Comparison of ENCODE assay signal across 31 cellular contexts in genomic region chr5:92922231-92922967, GRCh38.
DNase-seq lines count a peak whose midpoint lies in the region; ATAC-seq and TF ChIP-seq lines count a peak whose summit lies in the region.
"Had no signal": no experiment of that assay in that cellular context is flagged by ENCODE, and none has a peak within 500 bp of the region (broad histone marks: within the 10 kb centered on the region; RNA-seq: fewer than 3 reads in every experiment).

No MANE protein-coding gene starts in this region.

- H3K23ac ChIP-seq in mesendoderm (ENCODE audit: low read length) = no peak overlapping the region

- no peak overlapping the region for H4K5ac ChIP-seq in mesendoderm (ENCODE audit: low read length)

- no peak overlapping the region for H2AK5ac ChIP-seq in mesendoderm (ENCODE audit: low read length)

- H3K27me3 Mint-ChIP-seq in WTC11 (ENCODE audit: low read depth) = no peaks in the 10 kb centered on the region
- H3K27me3 Mint-ChIP-seq in activated CD8-positive, alpha-beta T cell treated with anti-CD3 and anti-CD28 coated beads for 36 hours = no peaks in the 10 kb centered on the region
- H3K27me3 Mint-ChIP-seq: activated B cell treated with CpG ODN at 0.5 μM for 24 hours; activated CD4-positive, alpha-beta T cell treated with anti-CD3 and anti-CD28 coated beads, Interleukin-2, amount 10 ng/mL, durations not matched to agents 7 days and 5 days; effector memory CD8-positive, alpha-beta T cell had no signal

- no peak overlapping the region for H3K4ac ChIP-seq in mesendoderm (ENCODE audit: low read depth, low read length)

- no peaks in the 10 kb centered on the region for H3K36me3 ChIP-seq in mesendoderm (ENCODE audit: control insufficient read depth, insufficient read depth, low read length)
- H3K36me3 ChIP-seq: suprapubic skin had no signal

- H3K4me2 ChIP-seq in mesendoderm (ENCODE audit: low read length) = no peak overlapping the region
- H3K4me2 ChIP-seq: SK-N-SH had no signal

- WGBS in mesendoderm (ENCODE audit: extremely low coverage, insufficient coverage, low lambda C conversion rate) = no CpG with 5 or more reads among the region's 5 CpGs

- intact Hi-C loops in activated CD8-positive, alpha-beta T cell treated with anti-CD3 and anti-CD28 coated beads for 36 hours (cut with micrococcal nuclease) = no loop called here

- peaks cover 34% of the 10 kb centered on the region for H3K4me1 Mint-ChIP-seq in WTC11
- no peaks in the 10 kb centered on the region for H3K4me1 Mint-ChIP-seq in stimulated activated effector memory CD8-positive, alpha-beta T cell treated with anti-CD3 and anti-CD28 coated beads, Interleukin-12 subunit alpha, Interleukin-12 subunit beta, amount 100 ng/mL, for 72 hours
- no peaks in the 10 kb centered on the region for H3K4me1 Mint-ChIP-seq in activated CD8-positive, alpha-beta T cell treated with anti-CD3 and anti-CD28 coated beads for 36 hours (ENCODE audit: low read depth)
- H3K4me1 Mint-ChIP-seq: activated B cell treated with CpG ODN at 0.5 μM for 24 hours; activated CD4-positive, alpha-beta T cell treated with anti-CD3 and anti-CD28 coated beads, Interleukin-2, amount 10 ng/mL, durations not matched to agents 7 days and 5 days; CD14-positive monocyte had no signal

- H3K36me3 Mint-ChIP-seq in WTC11 = no peaks in the 10 kb centered on the region
- H3K36me3 Mint-ChIP-seq in stimulated activated effector memory CD8-positive, alpha-beta T cell treated with anti-CD3 and anti-CD28 coated beads, Interleukin-12 subunit alpha, Interleukin-12 subunit beta, amount 100 ng/mL, for 72 hours = no peaks in the 10 kb centered on the region
- no peaks in the 10 kb centered on the region for H3K36me3 Mint-ChIP-seq in activated CD8-positive, alpha-beta T cell treated with anti-CD3 and anti-CD28 coated beads for 36 hours (ENCODE audit: low read depth)
- H3K36me3 Mint-ChIP-seq: activated naive CD4-positive, alpha-beta T cell treated with anti-CD3 and anti-CD28 coated beads, Interleukin-2, amount 50 U/mL, for 72 hours; CD14-positive monocyte had no signal

- H2BK120ac ChIP-seq in mesendoderm (ENCODE audit: low read depth, low read length) = no peak overlapping the region

- ATAC-seq in WTC11 (peak; percentile 82), HG03108 (IDR thresholded peaks at IDR 0.05; ENCODE audit: unreplicated experiment) (no peak), HG02571 (IDR thresholded peaks at IDR 0.05; ENCODE audit: unreplicated experiment) (no peak)
- ATAC-seq in stimulated activated effector memory CD8-positive, alpha-beta T cell treated with anti-CD3 and anti-CD28 coated beads, Interleukin-12 subunit alpha, Interleukin-12 subunit beta, amount 100 ng/mL, for 72 hours = peak; percentile 16
- no peak for ATAC-seq in activated CD8-positive, alpha-beta T cell treated with anti-CD3 and anti-CD28 coated beads for 36 hours
- ATAC-seq: activated naive CD4-positive, alpha-beta T cell treated with anti-CD3 and anti-CD28 coated beads, Interleukin-2, amount 50 U/mL, for 72 hours; effector memory CD8-positive, alpha-beta T cell; left ventricle myocardium superior had no signal

- H3K4me1 ChIP-seq in mesendoderm (ENCODE audit: control insufficient read depth, low read depth, low read length) = peaks cover 2% of the 10 kb centered on the region
- H3K4me1 ChIP-seq: Caco-2, suprapubic skin had no signal

- no peak overlapping the region for H2BK5ac ChIP-seq in mesendoderm (ENCODE audit: low read length)

- H3K4me3 Mint-ChIP-seq in WTC11 = no peak overlapping the region
- no peak overlapping the region for H3K4me3 Mint-ChIP-seq in stimulated activated effector memory CD8-positive, alpha-beta T cell treated with anti-CD3 and anti-CD28 coated beads, Interleukin-12 subunit alpha, Interleukin-12 subunit beta, amount 100 ng/mL, for 72 hours
- no peak overlapping the region for H3K4me3 Mint-ChIP-seq in activated CD8-positive, alpha-beta T cell treated with anti-CD3 and anti-CD28 coated beads for 36 hours
- H3K4me3 Mint-ChIP-seq: activated B cell treated with CpG ODN at 0.5 μM for 24 hours; activated CD4-positive, alpha-beta T cell treated with anti-CD3 and anti-CD28 coated beads, Interleukin-2, amount 10 ng/mL, durations not matched to agents 7 days and 5 days; CD14-positive monocyte; effector memory CD8-positive, alpha-beta T cell had no signal

- CTCF ChIA-PET in WTC11 (lab: Charles Lee) = interaction anchor here (1.3 to 2.0 kb wide), 2 partner anchors 13 to 83 kb away, joined by 5 to 15 read pairs; no protein-coding TSS in a partner anchor
- CTCF ChIA-PET in activated CD8-positive, alpha-beta T cell treated with anti-CD3 and anti-CD28 coated beads for 36 hours (lab: Charles Lee) = no interaction called here

- H3K9ac ChIP-seq in mesendoderm (ENCODE audit: low read length) = no peak overlapping the region
- H3K9ac ChIP-seq: SK-N-SH had no signal

- no peak overlapping the region for H2BK15ac ChIP-seq in mesendoderm (replicated peaks; ENCODE audit: low read depth)

- H3K27ac ChIP-seq in mesendoderm (ENCODE audit: low read depth, low read length) = no peak overlapping the region
- H3K27ac ChIP-seq: suprapubic skin had no signal

- no peaks in the 10 kb centered on the region for H3K9me3 Mint-ChIP-seq in WTC11
- H3K9me3 Mint-ChIP-seq in stimulated activated effector memory CD8-positive, alpha-beta T cell treated with anti-CD3 and anti-CD28 coated beads, Interleukin-12 subunit alpha, Interleukin-12 subunit beta, amount 100 ng/mL, for 72 hours = peaks cover 2% of the 10 kb centered on the region
- no peaks in the 10 kb centered on the region for H3K9me3 Mint-ChIP-seq in activated CD8-positive, alpha-beta T cell treated with anti-CD3 and anti-CD28 coated beads for 36 hours
- H3K9me3 Mint-ChIP-seq: activated CD4-positive, alpha-beta T cell treated with anti-CD3 and anti-CD28 coated beads, Interleukin-2, amount 10 ng/mL, durations not matched to agents 7 days and 5 days; activated naive CD4-positive, alpha-beta T cell treated with anti-CD3 and anti-CD28 coated beads, Interleukin-2, amount 50 U/mL, for 72 hours had no signal

- H4K8ac ChIP-seq in mesendoderm (ENCODE audit: low read depth, low read length) = no peak overlapping the region

- POLR2A ChIA-PET in WTC11 (lab: Charles Lee) = interaction anchor here (0.6 kb wide), 1 partner anchor 817 kb away, joined by 3 read pairs; no protein-coding TSS in a partner anchor
- POLR2A ChIA-PET in activated CD8-positive, alpha-beta T cell treated with anti-CD3 and anti-CD28 coated beads for 36 hours (lab: Charles Lee) = no interaction called here

- no peak overlapping the region for H3K27ac Mint-ChIP-seq in WTC11
- no peak overlapping the region for H3K27ac Mint-ChIP-seq in stimulated activated effector memory CD8-positive, alpha-beta T cell treated with anti-CD3 and anti-CD28 coated beads, Interleukin-12 subunit alpha, Interleukin-12 subunit beta, amount 100 ng/mL, for 72 hours
- H3K27ac Mint-ChIP-seq in activated CD8-positive, alpha-beta T cell treated with anti-CD3 and anti-CD28 coated beads for 36 hours = no peak overlapping the region
- H3K27ac Mint-ChIP-seq: activated B cell treated with CpG ODN at 0.5 μM for 24 hours; activated CD4-positive, alpha-beta T cell treated with anti-CD3 and anti-CD28 coated beads, Interleukin-2, amount 10 ng/mL, durations not matched to agents 7 days and 5 days; activated naive CD4-positive, alpha-beta T cell treated with anti-CD3 and anti-CD28 coated beads, Interleukin-2, amount 50 U/mL, for 72 hours; CD14-positive monocyte; effector memory CD8-positive, alpha-beta T cell; progenitor cell of endocrine pancreas had no signal

- no peaks in the 10 kb centered on the region for H3K79me2 ChIP-seq in mesendoderm (ENCODE audit: control insufficient read depth, insufficient read depth, low read length)

- no peak for TF ChIP-seq CTCF in WTC11 (IDR thresholded peaks at IDR 0.05)
- TF ChIP-seq CTCF in activated CD8-positive, alpha-beta T cell treated with anti-CD3 and anti-CD28 coated beads for 36 hours (IDR thresholded peaks at IDR 0.05) = no peak

- H3K79me1 ChIP-seq in mesendoderm (ENCODE audit: low read length) = no peaks in the 10 kb centered on the region

- H3K27me3 ChIP-seq in mesendoderm (ENCODE audit: insufficient read depth, low read length, poor library complexity) = no peaks in the 10 kb centered on the region
- H3K27me3 ChIP-seq: suprapubic skin had no signal

- no peak overlapping the region for H3K56ac ChIP-seq in mesendoderm (ENCODE audit: low read length)

- DNase-seq in NCI-H2107 treated with DMSO at 0.1 percent for 48 hours (lab: John Stamatoyannopoulos, UW; ENCODE audit: unreplicated experiment) = peak; percentile 38
- no peak for DNase-seq in NCI-H2107 (lab: John Stamatoyannopoulos, UW)
- DNase-seq in WTC11 (ENCODE audit: low spot score) = no peak
- peak; percentile 90 for DNase-seq in mesendoderm
- no peak for DNase-seq in stimulated activated effector memory CD8-positive, alpha-beta T cell treated with anti-CD3 and anti-CD28 coated beads, Interleukin-12 subunit alpha, Interleukin-12 subunit beta, amount 100 ng/mL, for 72 hours (ENCODE audit: low spot score in 2 of 2)
- DNase-seq in activated CD8-positive, alpha-beta T cell treated with anti-CD3 and anti-CD28 coated beads for 36 hours = no peak
- DNase-seq: 8988T; activated B cell treated with CpG ODN at 0.5 μM for 24 hours; activated CD4-positive, alpha-beta T cell treated with anti-CD3 and anti-CD28 coated beads, Interleukin-2, amount 10 ng/mL, durations not matched to agents 7 days and 5 days; activated effector memory CD4-positive, alpha-beta T cell treated with Interleukin-2 at 50 U/mL for 16 hours; activated T-cell treated with anti-CD3 and anti-CD28 coated beads, Interleukin-2, amount 50 U/mL, for 1 hour; aorta; Caco-2; caudate nucleus; cortex of kidney; DMS79 treated with DMSO at 0.1 percent for 48 hours; effector memory CD8-positive, alpha-beta T cell; left ventricle myocardium superior; NCI-H1436 treated with DMSO at 0.1 percent for 48 hours; NCI-H2081 treated with DMSO at 0.1 percent for 48 hours; NCI-H446; NCI-H82; nucleus accumbens; SK-N-SH; stimulated activated naive CD4-positive, alpha-beta T cell had no signal

- H3K4me3 ChIP-seq in mesendoderm (ENCODE audit: low read length) = no peak overlapping the region
- H3K4me3 ChIP-seq: suprapubic skin had no signal

- H3K18ac ChIP-seq in mesendoderm (ENCODE audit: low read length) = no peak overlapping the region

Comparison
In these comparisons a context has a peak if more than half of its experiments do, and no peak if none do; other contexts are left out.
1. DNase-seq: peak in NCI-H2107 treated with DMSO at 0.1 percent for 48 hours (single experiment) and mesendoderm (single experiment); none in NCI-H2107 (single experiment), WTC11 (single experiment), stimulated activated effector memory CD8-positive, alpha-beta T cell treated with anti-CD3 and anti-CD28 coated beads, Interleukin-12 subunit alpha, Interleukin-12 subunit beta, amount 100 ng/mL, for 72 hours (0 of 2) and activated CD8-positive, alpha-beta T cell treated with anti-CD3 and anti-CD28 coated beads for 36 hours (single experiment).
2. ATAC-seq: peak in WTC11 (single experiment) and stimulated activated effector memory CD8-positive, alpha-beta T cell treated with anti-CD3 and anti-CD28 coated beads, Interleukin-12 subunit alpha, Interleukin-12 subunit beta, amount 100 ng/mL, for 72 hours (single experiment); none in HG03108 (single experiment), activated CD8-positive, alpha-beta T cell treated with anti-CD3 and anti-CD28 coated beads for 36 hours (single experiment) and HG02571 (single experiment).